In genomic region chr16:29877266-29877961, GRCh38 we compare ENCODE assay signal across 9 cellular contexts. TPM values are rescaled to one million over a fixed set of nuclear protein-coding genes. Genes with fewer than 3 reads are reported as not detected.
DNase-seq lines count a peak whose midpoint lies in the region; ATAC-seq, FAIRE-seq and TF ChIP-seq lines count a peak whose summit lies in the region.
"Had no signal": no experiment of that assay in that cellular context is flagged by ENCODE, and none has a peak within 500 bp of the region (broad histone marks: within the 10 kb centered on the region; RNA-seq: fewer than 3 reads in every experiment).

No MANE protein-coding gene starts in this region.

- H3K27me3 Mint-ChIP-seq in activated naive CD8-positive, alpha-beta T cell treated with anti-CD3 and anti-CD28 coated beads, Interleukin-2, amount 10 ng/mL, durations not matched to agents 7 days and 5 days: peaks cover 28% of the 10 kb centered on the region

- FAIRE-seq in HepG2 (lab: Jason Lieb, UNC): no peak
- FAIRE-seq: keratinocyte had no signal

- H3K79me2 ChIP-seq in OCI-LY7 (ENCODE audit: insufficient read depth, low read depth, low read length) (no peaks in the 10 kb centered on the region), HepG2 (ENCODE audit: insufficient read depth, low read length) (no peaks in the 10 kb centered on the region)

- ATAC-seq in activated naive CD8-positive, alpha-beta T cell treated with anti-CD3 and anti-CD28 coated beads, Interleukin-2, amount 10 ng/mL, durations not matched to agents 7 days and 5 days (ENCODE audit: low read depth): peak; percentile 60
- ATAC-seq in HepG2 (peak; percentile 18; the same call in 2 of the 3 replicates), GM19455 (IDR thresholded peaks at IDR 0.05; ENCODE audit: unreplicated experiment) (no peak)

- H3K27ac Mint-ChIP-seq in activated naive CD8-positive, alpha-beta T cell treated with anti-CD3 and anti-CD28 coated beads, Interleukin-2, amount 10 ng/mL, durations not matched to agents 7 days and 5 days: no peak overlapping the region

- no peaks in the 10 kb centered on the region for H3K9me3 Mint-ChIP-seq in activated naive CD8-positive, alpha-beta T cell treated with anti-CD3 and anti-CD28 coated beads, Interleukin-2, amount 10 ng/mL, durations not matched to agents 7 days and 5 days

- WGBS in HepG2 (ENCODE audit: low lambda C conversion rate): 96% methylated on average over 28 of the region's 28 CpGs
- WGBS in sigmoid colon, 2 donors: 21 to 62% methylated on average over 28 of the region's 28 CpGs

- H3K27ac ChIP-seq in OCI-LY7 (ENCODE audit: low read depth, low read length, poor library complexity, severe bottlenecking): no peak overlapping the region
- no peak overlapping the region for H3K27ac ChIP-seq in HepG2 (ENCODE audit: extremely low read length, insufficient read depth, low read length)
- H3K27ac ChIP-seq in vagina: no peak overlapping the region
- H3K27ac ChIP-seq in ascending aorta: no peak overlapping the region
- no peak overlapping the region for H3K27ac ChIP-seq in sigmoid colon

- H2AFZ ChIP-seq in OCI-LY7 (ENCODE audit: low read length) (peak overlapping the region; percentile 33; the same call in 1 of the 2 replicates), HepG2 (ENCODE audit: low read length) (no peak overlapping the region)

- H3K4me1 ChIP-seq in OCI-LY7 (ENCODE audit: insufficient read depth, low read length, poor library complexity, severe bottlenecking) (peaks cover 15% of the 10 kb centered on the region), HepG2 (ENCODE audit: insufficient read depth, low read length) (peaks cover 12% of the 10 kb centered on the region), vagina (peaks cover 13% of the 10 kb centered on the region), ascending aorta (peaks cover 0 to 4% of the 10 kb centered on the region in 2 donors), sigmoid colon (peaks cover 0 to 16% (median 9%) of the 10 kb centered on the region in 4 donors)

- peaks cover 11% of the 10 kb centered on the region for H3K4me1 Mint-ChIP-seq in activated naive CD8-positive, alpha-beta T cell treated with anti-CD3 and anti-CD28 coated beads, Interleukin-2, amount 10 ng/mL, durations not matched to agents 7 days and 5 days

- H3K27me3 ChIP-seq in HepG2 (ENCODE audit: control insufficient read depth in 1 of 2, insufficient read depth in 2 of 2, low read length in 2 of 2): no peaks in the 10 kb centered on the region
- peaks cover 11% of the 10 kb centered on the region for H3K27me3 ChIP-seq in vagina
- H3K27me3 ChIP-seq in ascending aorta: peaks cover 18% of the 10 kb centered on the region
- peaks cover 19 to 55% (median 41%) of the 10 kb centered on the region in 3 donors for H3K27me3 ChIP-seq in sigmoid colon

- BruUV-seq in OCI-LY7 (replicated peaks; lab: Mats Ljungman, UMichigan) (no TSS peak), HepG2 (replicated peaks; lab: Mats Ljungman, UMichigan) (no TSS peak)

- DNase-seq in GM13977 (ENCODE audit: low spot score): peak; percentile 72
- peak; percentile 95 for DNase-seq in OCI-LY7 (ENCODE audit: low spot score)
- DNase-seq in activated naive CD8-positive, alpha-beta T cell treated with anti-CD3 and anti-CD28 coated beads, Interleukin-2, amount 10 ng/mL, durations not matched to agents 7 days and 5 days: peak; percentile 48
- DNase-seq in HepG2 (ENCODE audit: low spot score): no peak
- DNase-seq in vagina (ENCODE audit: extremely low spot score in 2 of 2): no peak
- DNase-seq in ascending aorta (ENCODE audit: low spot score in 2 of 2): no peak
- DNase-seq in sigmoid colon: no peak

- H3K9me3 ChIP-seq in OCI-LY7 (ENCODE audit: low read length) (no peaks in the 10 kb centered on the region), HepG2 (ENCODE audit: low read length) (no peaks in the 10 kb centered on the region), vagina (no peaks in the 10 kb centered on the region), ascending aorta (no peaks in the 10 kb centered on the region), sigmoid colon (peaks cover 0 to 3% (median 0%) of the 10 kb centered on the region in 4 donors)

- H3K36me3 ChIP-seq in OCI-LY7 (ENCODE audit: insufficient read depth, low read length) (no peaks in the 10 kb centered on the region), HepG2 (replicated peaks in 1 of 2; ENCODE audit: control insufficient read depth in 1 of 2, insufficient read depth in 2 of 2, low read length in 2 of 2) (peaks cover 0 to 7% of the 10 kb centered on the region in 2 experiments; a peak in 3 of 5 replicates), vagina (no peaks in the 10 kb centered on the region), ascending aorta (no peaks in the 10 kb centered on the region), sigmoid colon (no peaks in the 10 kb centered on the region)

- peak overlapping the region; percentile 20 for H3K4me3 ChIP-seq in OCI-LY7 (ENCODE audit: low read depth, low read length, poor library complexity, severe bottlenecking)
- H3K4me3 ChIP-seq in HepG2 (replicated peaks in 1 of 3; ENCODE audit: insufficient read depth in 1 of 3, low read depth in 2 of 3, low read length in 3 of 3): no peak overlapping the region
- H3K4me3 ChIP-seq in vagina: peak overlapping the region in 1 of 2 donors; percentile 24
- H3K4me3 ChIP-seq in ascending aorta: peak overlapping the region in 1 of 2 donors; percentile 28
- no peak overlapping the region for H3K4me3 ChIP-seq in sigmoid colon

- POLR2A ChIA-PET in OCI-LY7 (lab: Charles Lee) (interaction anchor here (0.5 to 1.2 kb wide), 4 partner anchors 62 to 96 kb away, joined by 3 read pairs; partner anchors contain the start of gene TAOK2), HepG2 (lab: Yijun Ruan, JAX) (interaction anchor here (0.6 to 0.7 kb wide), 2 partner anchors 31 to 50 kb away, joined by 3 read pairs; no protein-coding TSS in a partner anchor)
- POLR2A ChIA-PET in activated naive CD8-positive, alpha-beta T cell treated with anti-CD3 and anti-CD28 coated beads, Interleukin-2, amount 10 ng/mL, durations not matched to agents 7 days and 5 days (lab: Charles Lee): interaction anchor here (0.6 to 1.0 kb wide), 4 partner anchors 12 to 200 kb away, joined by 3 to 4 read pairs (median 4); partner anchors contain the start of gene KCTD13

- intact Hi-C loops in OCI-LY7 (cut with micrococcal nuclease; ENCODE audit: unreplicated experiment) (loop anchor here (5.0 kb wide), 1 partner anchor 145 kb away; the partner anchor contains the start of gene C16orf92), HepG2 (cut with micrococcal nuclease; ENCODE audit: unreplicated experiment) (no loop called here), vagina (cut with DNase I) (no loop called here), ascending aorta (cut with DNase I) (no loop called here), sigmoid colon (cut with DNase I) (no loop called here)

- TF ChIP-seq POLR2A in HepG2 (IDR thresholded peaks at IDR 0.05; ENCODE audit: insufficient read depth in 1 of 2, low read depth in 2 of 2, low read length in 2 of 2): no peak
- TF ChIP-seq POLR2A in vagina (IDR thresholded peaks at IDR 0.05): no peak
- no peak for TF ChIP-seq POLR2A in sigmoid colon (IDR thresholded peaks at IDR 0.05)

- H3K4me2 ChIP-seq in OCI-LY7 (ENCODE audit: low read length): peak overlapping the region; percentile 10; the same call in 1 of the 2 replicates
- H3K4me2 ChIP-seq in HepG2 (ENCODE audit: low read depth, low read length): no peak overlapping the region

- no peak overlapping the region for H3K9ac ChIP-seq in HepG2 (ENCODE audit: insufficient read depth, low read depth, low read length)

- H3K9me2 ChIP-seq in OCI-LY7 (ENCODE audit: insufficient read depth, low read length): no peaks in the 10 kb centered on the region

- CTCF ChIA-PET in OCI-LY7 (lab: Charles Lee; ENCODE audit: unreplicated experiment) (interaction anchor here (0.6 to 1.0 kb wide), 4 partner anchors 29 to 215 kb away, joined by 3 read pairs; no protein-coding TSS in a partner anchor), HepG2 (lab: Yijun Ruan, JAX; ENCODE audit: low intra/inter-chr PET ratio, low total read pairs) (no interaction called here)

- in situ Hi-C loops in GM13977 (cut with MboI; ENCODE audit: low pct_unique_long_range_greater_than_20kb, low sequenced_read_pairs, unreplicated experiment): no loop called here
- in situ Hi-C loops in HepG2 (cut with HindIII; ENCODE audit: extremely low pct_ligation_motif_present, low pct_unique_long_range_greater_than_20kb): no loop called here

- TF ChIP-seq EP300 in HepG2 (IDR thresholded peaks at IDR 0.05; ENCODE audit: low read depth in 2 of 2, low read length in 2 of 2) (no peak), HepG2 (CRISPR knock-in tag; IDR thresholded peaks at IDR 0.05; ENCODE audit: borderline replicate concordance) (no peak), sigmoid colon (IDR thresholded peaks at IDR 0.05) (no peak)

- H3K4me3 Mint-ChIP-seq in activated naive CD8-positive, alpha-beta T cell treated with anti-CD3 and anti-CD28 coated beads, Interleukin-2, amount 10 ng/mL, durations not matched to agents 7 days and 5 days: peak overlapping the region; percentile 64

- no peaks in the 10 kb centered on the region for H4K20me1 ChIP-seq in OCI-LY7 (ENCODE audit: insufficient read depth, low read length)
- no peaks in the 10 kb centered on the region for H4K20me1 ChIP-seq in HepG2 (ENCODE audit: insufficient read depth, low read length)

- TF ChIP-seq CTCF in GM13977 (IDR thresholded peaks at IDR 0.05; ENCODE audit: extremely low read depth, insufficient read depth, missing control alignments) (no peak), OCI-LY7 (conservative IDR thresholded peaks at IDR 0.05; ENCODE audit: low read length) (no peak), HepG2 (CRISPR knock-in tag; IDR thresholded peaks at IDR 0.05) (no peak), vagina (IDR thresholded peaks at IDR 0.05) (no peak), ascending aorta (IDR thresholded peaks at IDR 0.05) (no peak), sigmoid colon (IDR thresholded peaks at IDR 0.05) (no peak)

- TF ChIP-seq RAD21 in HepG2 (CRISPR knock-in tag; IDR thresholded peaks at IDR 0.05): no peak

- H3K36me3 Mint-ChIP-seq in activated naive CD8-positive, alpha-beta T cell treated with anti-CD3 and anti-CD28 coated beads, Interleukin-2, amount 10 ng/mL, durations not matched to agents 7 days and 5 days: no peaks in the 10 kb centered on the region

RNA-seq across cellular contexts. Expression of gene CDIPT, which starts 14.4 kb away (rescaled TPM):
- 39.6 and 52.4 TPM in 2 replicates for total RNA-seq in OCI-LY7 (2014; rRNA removed; shearing (Covaris generic))
- 41.4 and 43.5 TPM in 2 replicates for total RNA-seq in OCI-LY7 (2022)
- 10 to 100 TPM; 65.0 to 74.7 TPM for total RNA-seq in activated naive CD8-positive, alpha-beta T cell treated with anti-CD3 and anti-CD28 coated beads, Interleukin-2, amount 10 ng/mL, durations not matched to agents 7 days and 5 days
- total RNA-seq in HepG2 (2016; rRNA removed; fragmentation: Illumina TruSeq; extraction: Trizol): 39.2 and 54.9 TPM in 2 replicates
- total RNA-seq in HepG2 (2016; cell fraction: cytosol; rRNA removed; fragmentation: Illumina TruSeq; extraction: Trizol; ENCODE audit: low read depth): 23.3 and 32.6 TPM in 2 replicates
- total RNA-seq in HepG2 (2016; cell fraction: insoluble cytoplasmic fraction; rRNA removed; fragmentation: Illumina TruSeq; extraction: Trizol): 43.4 and 55.7 TPM in 2 replicates
- 45.8 and 63.4 TPM in 2 replicates for total RNA-seq in HepG2 (2016; cell fraction: membrane; rRNA removed; fragmentation: Illumina TruSeq; extraction: Trizol)
- 32.9 and 36.1 TPM in 2 replicates for total RNA-seq in HepG2 (2016; cell fraction: nucleus; rRNA removed; fragmentation: Illumina TruSeq; extraction: Trizol)
- 97.5 and 109 TPM in 2 replicates for polyA plus RNA-seq in HepG2 (2011; rRNA removed)
- 106 and 126 TPM in 2 replicates for polyA plus RNA-seq in HepG2 (2011; cell fraction: cytosol; rRNA removed)
- 59.6 and 70.3 TPM in 2 replicates for polyA plus RNA-seq in HepG2 (2011; cell fraction: nucleus; rRNA removed)
- 53.5 and 77.9 TPM in 2 replicates for polyA plus RNA-seq in HepG2 (2012)
- polyA plus RNA-seq in HepG2 (2016; cell fraction: cytosol; fragmentation: Illumina TruSeq; extraction: Trizol; ENCODE audit: low read depth): 28.1 and 42.6 TPM in 2 replicates
- 49.9 and 51.9 TPM in 2 replicates for polyA plus RNA-seq in HepG2 (2016; cell fraction: insoluble cytoplasmic fraction; fragmentation: Illumina TruSeq; extraction: Trizol; ENCODE audit: low read depth)
- polyA plus RNA-seq in HepG2 (2016; cell fraction: membrane; fragmentation: Illumina TruSeq; extraction: Trizol; ENCODE audit: low read depth): 49.0 and 62.7 TPM in 2 replicates
- 63.3 and 67.6 TPM in 2 replicates for polyA plus RNA-seq in HepG2 (2016; cell fraction: nucleus; fragmentation: Illumina TruSeq; extraction: Trizol; ENCODE audit: insufficient read depth, low read depth)
- polyA minus RNA-seq in HepG2 (2011; rRNA and poly(A)+ RNA removed; ENCODE audit: low replicate concordance): 98.0 and 109 TPM in 2 replicates
- 39.7 and 49.2 TPM in 2 replicates for polyA minus RNA-seq in HepG2 (2011; cell fraction: cytosol; rRNA and poly(A)+ RNA removed)
- polyA minus RNA-seq in HepG2 (2011; cell fraction: nucleus; rRNA and poly(A)+ RNA removed): 15.5 and 25.5 TPM in 2 replicates
- total RNA-seq in vagina: 89.4 TPM
- total RNA-seq in ascending aorta: 174 TPM
- total RNA-seq in sigmoid colon: 100 to 1,000 TPM; 107 to 120 (median 111) TPM
- 10 to 100 TPM; 39.8 to 76.2 (median 51.1) TPM for polyA plus RNA-seq in sigmoid colon

RNA-seq across cellular contexts. Expression of gene SEZ6L2, which starts 21.9 kb away (rescaled TPM):
- total RNA-seq in OCI-LY7 (2014; rRNA removed; shearing (Covaris generic)): 0.98 TPM in 1 of 2 replicates, not detected in the other
- total RNA-seq in OCI-LY7 (2022) (0.83 and 1.0 TPM in 2 replicates), HepG2 (2016; rRNA removed; fragmentation: Illumina TruSeq; extraction: Trizol) (6.6 and 14.9 TPM in 2 replicates), vagina (15.7 TPM), ascending aorta (0.21 TPM), sigmoid colon (1 to 10 TPM in 3 of 4 donors, under 1 TPM in 1; 0.66 to 9.1 (median 1.4) TPM)
- not detected for total RNA-seq in activated naive CD8-positive, alpha-beta T cell treated with anti-CD3 and anti-CD28 coated beads, Interleukin-2, amount 10 ng/mL, durations not matched to agents 7 days and 5 days
- total RNA-seq in HepG2 (2016; cell fraction: cytosol; rRNA removed; fragmentation: Illumina TruSeq; extraction: Trizol; ENCODE audit: low read depth): 3.7 and 4.1 TPM in 2 replicates
- 6.3 and 16.9 TPM in 2 replicates for total RNA-seq in HepG2 (2016; cell fraction: insoluble cytoplasmic fraction; rRNA removed; fragmentation: Illumina TruSeq; extraction: Trizol)
- total RNA-seq in HepG2 (2016; cell fraction: membrane; rRNA removed; fragmentation: Illumina TruSeq; extraction: Trizol): 4.3 and 4.9 TPM in 2 replicates
- 21.8 and 29.5 TPM in 2 replicates for total RNA-seq in HepG2 (2016; cell fraction: nucleus; rRNA removed; fragmentation: Illumina TruSeq; extraction: Trizol)
- polyA plus RNA-seq in HepG2 (2011; rRNA removed) (16.9 and 30.7 TPM in 2 replicates), sigmoid colon (1 to 10 TPM in 2 of 3 donors, under 1 TPM in 1; 0.60 to 6.2 (median 1.6) TPM)
- polyA plus RNA-seq in HepG2 (2011; cell fraction: cytosol; rRNA removed): 12.5 and 15.5 TPM in 2 replicates
- polyA plus RNA-seq in HepG2 (2011; cell fraction: nucleus; rRNA removed): 35.5 and 38.0 TPM in 2 replicates
- 37.5 and 51.6 TPM in 2 replicates for polyA plus RNA-seq in HepG2 (2012)
- polyA plus RNA-seq in HepG2 (2016; cell fraction: cytosol; fragmentation: Illumina TruSeq; extraction: Trizol; ENCODE audit: low read depth): 3.0 TPM in 2 replicates
- polyA plus RNA-seq in HepG2 (2016; cell fraction: insoluble cytoplasmic fraction; fragmentation: Illumina TruSeq; extraction: Trizol; ENCODE audit: low read depth): 11.5 and 16.2 TPM in 2 replicates
- polyA plus RNA-seq in HepG2 (2016; cell fraction: membrane; fragmentation: Illumina TruSeq; extraction: Trizol; ENCODE audit: low read depth): 4.0 and 4.3 TPM in 2 replicates
- 54.8 and 59.9 TPM in 2 replicates for polyA plus RNA-seq in HepG2 (2016; cell fraction: nucleus; fragmentation: Illumina TruSeq; extraction: Trizol; ENCODE audit: insufficient read depth, low read depth)
- polyA minus RNA-seq in HepG2 (2011; rRNA and poly(A)+ RNA removed; ENCODE audit: low replicate concordance): 3.1 and 15.3 TPM in 2 replicates
- polyA minus RNA-seq in HepG2 (2011; cell fraction: cytosol; rRNA and poly(A)+ RNA removed): 14.8 and 23.0 TPM in 2 replicates
- 5.0 and 6.7 TPM in 2 replicates for polyA minus RNA-seq in HepG2 (2011; cell fraction: nucleus; rRNA and poly(A)+ RNA removed)

RNA-seq across cellular contexts. Expression of gene ASPHD1, which starts 22.9 kb away (rescaled TPM):
- not detected in 2 replicates for total RNA-seq in OCI-LY7 (2014; rRNA removed; shearing (Covaris generic))
- total RNA-seq in OCI-LY7 (2022) (0.30 TPM in 1 of 2 replicates, not detected in the other), HepG2 (2016; rRNA removed; fragmentation: Illumina TruSeq; extraction: Trizol) (15.6 and 19.7 TPM in 2 replicates), vagina (not detected), ascending aorta (not detected), sigmoid colon (1 to 10 TPM in 2 of 4 donors, under 1 TPM in 1, not detected in 1; 0.95 to 2.2 (median 2.1) TPM)
- under 1 TPM in 1 of 2 experiments, not detected in 1; 0.42 TPM for total RNA-seq in activated naive CD8-positive, alpha-beta T cell treated with anti-CD3 and anti-CD28 coated beads, Interleukin-2, amount 10 ng/mL, durations not matched to agents 7 days and 5 days
- total RNA-seq in HepG2 (2016; cell fraction: cytosol; rRNA removed; fragmentation: Illumina TruSeq; extraction: Trizol; ENCODE audit: low read depth): 24.1 and 26.2 TPM in 2 replicates
- 15.4 and 16.9 TPM in 2 replicates for total RNA-seq in HepG2 (2016; cell fraction: insoluble cytoplasmic fraction; rRNA removed; fragmentation: Illumina TruSeq; extraction: Trizol)
- 20.0 and 24.1 TPM in 2 replicates for total RNA-seq in HepG2 (2016; cell fraction: membrane; rRNA removed; fragmentation: Illumina TruSeq; extraction: Trizol)
- 11.4 and 16.6 TPM in 2 replicates for total RNA-seq in HepG2 (2016; cell fraction: nucleus; rRNA removed; fragmentation: Illumina TruSeq; extraction: Trizol)
- polyA plus RNA-seq in HepG2 (2011; rRNA removed) (13.1 and 15.6 TPM in 2 replicates), sigmoid colon (1 to 10 TPM; 2.4 to 3.4 (median 3.2) TPM)
- polyA plus RNA-seq in HepG2 (2011; cell fraction: cytosol; rRNA removed): 13.1 and 24.4 TPM in 2 replicates
- polyA plus RNA-seq in HepG2 (2011; cell fraction: nucleus; rRNA removed): 19.1 and 19.6 TPM in 2 replicates
- polyA plus RNA-seq in HepG2 (2012): 21.4 and 27.6 TPM in 2 replicates
- 40.7 and 41.8 TPM in 2 replicates for polyA plus RNA-seq in HepG2 (2016; cell fraction: cytosol; fragmentation: Illumina TruSeq; extraction: Trizol; ENCODE audit: low read depth)
- polyA plus RNA-seq in HepG2 (2016; cell fraction: insoluble cytoplasmic fraction; fragmentation: Illumina TruSeq; extraction: Trizol; ENCODE audit: low read depth): 24.8 and 27.8 TPM in 2 replicates
- 36.3 and 40.4 TPM in 2 replicates for polyA plus RNA-seq in HepG2 (2016; cell fraction: membrane; fragmentation: Illumina TruSeq; extraction: Trizol; ENCODE audit: low read depth)
- 44.0 and 50.6 TPM in 2 replicates for polyA plus RNA-seq in HepG2 (2016; cell fraction: nucleus; fragmentation: Illumina TruSeq; extraction: Trizol; ENCODE audit: insufficient read depth, low read depth)
- 9.7 and 9.8 TPM in 2 replicates for polyA minus RNA-seq in HepG2 (2011; rRNA and poly(A)+ RNA removed; ENCODE audit: low replicate concordance)
- polyA minus RNA-seq in HepG2 (2011; cell fraction: cytosol; rRNA and poly(A)+ RNA removed): 7.6 and 9.7 TPM in 2 replicates
- 5.4 and 8.5 TPM in 2 replicates for polyA minus RNA-seq in HepG2 (2011; cell fraction: nucleus; rRNA and poly(A)+ RNA removed)

RNA-seq across cellular contexts. Expression of gene KCTD13, which starts 48.6 kb away (rescaled TPM):
- 14.4 and 15.9 TPM in 2 replicates for total RNA-seq in OCI-LY7 (2014; rRNA removed; shearing (Covaris generic))
- total RNA-seq in OCI-LY7 (2022) (48.0 and 49.5 TPM in 2 replicates), HepG2 (2016; rRNA removed; fragmentation: Illumina TruSeq; extraction: Trizol) (3.9 and 6.3 TPM in 2 replicates), vagina (20.4 TPM), ascending aorta (302 TPM), sigmoid colon (10 to 100 TPM in 3 of 4 donors, 1 to 10 TPM in 1; 9.8 to 20.5 (median 14.1) TPM)
- 10 to 100 TPM; 49.7 to 50.0 TPM for total RNA-seq in activated naive CD8-positive, alpha-beta T cell treated with anti-CD3 and anti-CD28 coated beads, Interleukin-2, amount 10 ng/mL, durations not matched to agents 7 days and 5 days
- total RNA-seq in HepG2 (2016; cell fraction: cytosol; rRNA removed; fragmentation: Illumina TruSeq; extraction: Trizol; ENCODE audit: low read depth): 5.8 and 7.7 TPM in 2 replicates
- 2.8 and 7.4 TPM in 2 replicates for total RNA-seq in HepG2 (2016; cell fraction: insoluble cytoplasmic fraction; rRNA removed; fragmentation: Illumina TruSeq; extraction: Trizol)
- total RNA-seq in HepG2 (2016; cell fraction: membrane; rRNA removed; fragmentation: Illumina TruSeq; extraction: Trizol): 7.3 and 8.6 TPM in 2 replicates
- 9.6 and 9.7 TPM in 2 replicates for total RNA-seq in HepG2 (2016; cell fraction: nucleus; rRNA removed; fragmentation: Illumina TruSeq; extraction: Trizol)
- polyA plus RNA-seq in HepG2 (2011; rRNA removed) (14.7 and 15.2 TPM in 2 replicates), sigmoid colon (10 to 100 TPM in 2 of 3 donors, 1 to 10 TPM in 1; 5.4 to 26.1 (median 18.7) TPM)
- polyA plus RNA-seq in HepG2 (2011; cell fraction: cytosol; rRNA removed): 8.7 and 10.2 TPM in 2 replicates
- polyA plus RNA-seq in HepG2 (2011; cell fraction: nucleus; rRNA removed): 37.3 and 41.9 TPM in 2 replicates
- polyA plus RNA-seq in HepG2 (2012): 8.8 and 11.0 TPM in 2 replicates
- polyA plus RNA-seq in HepG2 (2016; cell fraction: cytosol; fragmentation: Illumina TruSeq; extraction: Trizol; ENCODE audit: low read depth): 5.4 and 7.2 TPM in 2 replicates
- polyA plus RNA-seq in HepG2 (2016; cell fraction: insoluble cytoplasmic fraction; fragmentation: Illumina TruSeq; extraction: Trizol; ENCODE audit: low read depth): 6.8 and 8.7 TPM in 2 replicates
- polyA plus RNA-seq in HepG2 (2016; cell fraction: membrane; fragmentation: Illumina TruSeq; extraction: Trizol; ENCODE audit: low read depth): 8.5 and 8.9 TPM in 2 replicates
- 31.0 and 34.1 TPM in 2 replicates for polyA plus RNA-seq in HepG2 (2016; cell fraction: nucleus; fragmentation: Illumina TruSeq; extraction: Trizol; ENCODE audit: insufficient read depth, low read depth)
- polyA minus RNA-seq in HepG2 (2011; rRNA and poly(A)+ RNA removed; ENCODE audit: low replicate concordance): 17.9 and 20.7 TPM in 2 replicates
- 4.5 and 5.2 TPM in 2 replicates for polyA minus RNA-seq in HepG2 (2011; cell fraction: cytosol; rRNA and poly(A)+ RNA removed)
- polyA minus RNA-seq in HepG2 (2011; cell fraction: nucleus; rRNA and poly(A)+ RNA removed): 18.8 and 20.0 TPM in 2 replicates

RNA-seq across cellular contexts. Expression of gene MVP, which starts 57.2 kb away (rescaled TPM):
- 4.0 and 6.3 TPM in 2 replicates for total RNA-seq in OCI-LY7 (2014; rRNA removed; shearing (Covaris generic))
- 6.8 and 8.1 TPM in 2 replicates for total RNA-seq in OCI-LY7 (2022)
- total RNA-seq in activated naive CD8-positive, alpha-beta T cell treated with anti-CD3 and anti-CD28 coated beads, Interleukin-2, amount 10 ng/mL, durations not matched to agents 7 days and 5 days: 100 to 1,000 TPM; 130 to 136 TPM
- total RNA-seq in HepG2 (2016; rRNA removed; fragmentation: Illumina TruSeq; extraction: Trizol): 22.0 and 22.9 TPM in 2 replicates
- 3.2 and 3.6 TPM in 2 replicates for total RNA-seq in HepG2 (2016; cell fraction: cytosol; rRNA removed; fragmentation: Illumina TruSeq; extraction: Trizol; ENCODE audit: low read depth)
- 15.3 and 24.2 TPM in 2 replicates for total RNA-seq in HepG2 (2016; cell fraction: insoluble cytoplasmic fraction; rRNA removed; fragmentation: Illumina TruSeq; extraction: Trizol)
- total RNA-seq in HepG2 (2016; cell fraction: membrane; rRNA removed; fragmentation: Illumina TruSeq; extraction: Trizol): 7.2 and 7.3 TPM in 2 replicates
- 15.6 and 17.1 TPM in 2 replicates for total RNA-seq in HepG2 (2016; cell fraction: nucleus; rRNA removed; fragmentation: Illumina TruSeq; extraction: Trizol)
- polyA plus RNA-seq in HepG2 (2011; rRNA removed): 43.5 and 65.5 TPM in 2 replicates
- polyA plus RNA-seq in HepG2 (2011; cell fraction: cytosol; rRNA removed): 24.9 and 28.2 TPM in 2 replicates
- polyA plus RNA-seq in HepG2 (2011; cell fraction: nucleus; rRNA removed): 68.9 and 74.4 TPM in 2 replicates
- 36.4 and 37.1 TPM in 2 replicates for polyA plus RNA-seq in HepG2 (2012)
- 2.1 TPM in 2 replicates for polyA plus RNA-seq in HepG2 (2016; cell fraction: cytosol; fragmentation: Illumina TruSeq; extraction: Trizol; ENCODE audit: low read depth)
- polyA plus RNA-seq in HepG2 (2016; cell fraction: insoluble cytoplasmic fraction; fragmentation: Illumina TruSeq; extraction: Trizol; ENCODE audit: low read depth): 14.5 and 16.2 TPM in 2 replicates
- polyA plus RNA-seq in HepG2 (2016; cell fraction: membrane; fragmentation: Illumina TruSeq; extraction: Trizol; ENCODE audit: low read depth): 4.3 and 4.9 TPM in 2 replicates
- polyA plus RNA-seq in HepG2 (2016; cell fraction: nucleus; fragmentation: Illumina TruSeq; extraction: Trizol; ENCODE audit: insufficient read depth, low read depth): 18.7 and 20.9 TPM in 2 replicates
- polyA minus RNA-seq in HepG2 (2011; rRNA and poly(A)+ RNA removed; ENCODE audit: low replicate concordance): 233 and 295 TPM in 2 replicates
- polyA minus RNA-seq in HepG2 (2011; cell fraction: cytosol; rRNA and poly(A)+ RNA removed): 33.9 and 42.5 TPM in 2 replicates
- 41.5 and 62.7 TPM in 2 replicates for polyA minus RNA-seq in HepG2 (2011; cell fraction: nucleus; rRNA and poly(A)+ RNA removed)
- total RNA-seq in vagina: 111 TPM
- total RNA-seq in ascending aorta: 244 TPM
- total RNA-seq in sigmoid colon: 10 to 100 TPM; 62.3 to 94.5 (median 68.6) TPM
- 100 to 1,000 TPM; 201 to 368 (median 265) TPM for polyA plus RNA-seq in sigmoid colon

Comparison
In these comparisons a context has a peak if more than half of its experiments do, and no peak if none do; other contexts are left out.
1. DNase-seq: peak in GM13977 (single experiment), OCI-LY7 (single experiment) and activated naive CD8-positive, alpha-beta T cell treated with anti-CD3 and anti-CD28 coated beads, Interleukin-2, amount 10 ng/mL, durations not matched to agents 7 days and 5 days (single experiment); none in HepG2 (single experiment), vagina (0 of 2), ascending aorta (0 of 2) and sigmoid colon (single experiment).